24 cellular contexts compared by ENCODE assay signal in the genomic region with DNA sequence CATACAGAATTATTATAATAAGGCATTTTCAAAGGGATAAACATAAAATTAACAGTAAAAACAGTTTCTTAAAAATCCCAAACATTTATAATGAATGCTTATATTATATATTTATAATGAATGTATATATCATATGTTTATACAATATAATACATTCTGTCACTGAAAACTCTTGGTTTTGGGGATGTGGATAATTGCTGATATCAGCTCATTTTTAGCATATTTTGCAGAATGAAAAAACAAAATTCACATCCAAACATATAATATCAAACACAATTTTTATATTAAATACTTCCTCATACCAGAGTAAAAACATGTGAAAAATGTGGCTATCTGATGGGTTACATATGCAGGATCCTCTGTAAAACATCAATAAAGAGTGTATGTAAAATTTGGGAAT.
"Had no signal": no experiment of that assay in that cellular context is flagged by ENCODE, and none has a peak within 500 bp of the region (broad histone marks: within the 10 kb centered on the region; RNA-seq: fewer than 3 reads in every experiment).

No MANE protein-coding gene starts in this region.

- H3K4me1 ChIP-seq: heart left ventricle, left lung, lower lobe of right lung, prostate gland, tibial nerve, uterus had no signal

- FAIRE-seq: keratinocyte had no signal

- H3K4me2 ChIP-seq: smooth muscle cell had no signal

- DNase-seq: heart left ventricle; hippocampal formation; left cardiac atrium; left lung; lower lobe of right lung; mammary epithelial cell; mesendoderm; naive B cell; natural killer cell; occipital lobe; ovary; stimulated activated CD4-positive, alpha-beta T cell treated with anti-CD3 and anti-CD28 coated beads, Interleukin-1b, Interleukin-23, amount 100 ng/mL, for 48 hours; stimulated activated CD4-positive, alpha-beta T cell treated with anti-CD3 and anti-CD28 coated beads, Interleukin-2, amount 100 ng/mL, for 48 hours; stimulated activated CD4-positive, alpha-beta T cell treated with anti-CD3 and anti-CD28 coated beads, Interleukin-4, amount 100 ng/mL, for 4 hours; stimulated activated CD8-positive, alpha-beta memory T cell treated with anti-CD3 and anti-CD28 coated beads, Interleukin-4, amount 100 ng/mL, for 48 hours; stimulated activated naive CD4-positive, alpha-beta T cell treated with Interleukin-2 at 50 U/mL for 16 hours; stimulated activated naive CD8-positive, alpha-beta T cell treated with anti-CD3 and anti-CD28 coated beads, Interleukin-15, amount 100 ng/mL, for 72 hours; substantia nigra; uterus had no signal

- H3K27ac ChIP-seq: heart left ventricle, left lung, lower lobe of right lung, neutrophil, ovary, prostate gland, tibial nerve, uterus had no signal

- H3K27me3 ChIP-seq: heart left ventricle, left lung, neutrophil, ovary, tibial nerve, uterus had no signal

- H3K4me3 ChIP-seq: heart left ventricle, left lung, lower lobe of right lung, ovary, prostate gland, smooth muscle cell, tibial nerve, uterus had no signal

- H3K36me3 ChIP-seq: heart left ventricle, left lung, lower lobe of right lung, neutrophil, ovary, prostate gland, tibial nerve, uterus had no signal

- ATAC-seq: heart left ventricle; left cardiac atrium; left lung; lower lobe of right lung; natural killer cell; stimulated activated naive CD8-positive, alpha-beta T cell treated with anti-CD3 and anti-CD28 coated beads, Interleukin-15, amount 100 ng/mL, for 72 hours had no signal

- H3K9me3 ChIP-seq: left lung, lower lobe of right lung, neutrophil, ovary, prostate gland, tibial nerve, uterus had no signal
